ENCODE assay signal across 12 cellular contexts in genomic region chr11:125166903-125167291, GRCh38. TPM values are rescaled to one million over a fixed set of nuclear protein-coding genes. Genes with fewer than 3 reads are reported as not detected.
DNase-seq lines count a peak whose midpoint lies in the region; FAIRE-seq and TF ChIP-seq lines count a peak whose summit lies in the region.
"Had no signal": no experiment of that assay in that cellular context is flagged by ENCODE, and none has a peak within 500 bp of the region (broad histone marks: within the 10 kb centered on the region; RNA-seq: fewer than 3 reads in every experiment).

No MANE protein-coding gene starts in this region.

- TF ChIP-seq CTCF in D721Med (IDR thresholded peaks at IDR 0.05; ENCODE audit: insufficient read depth, missing control alignments): no peak

- H3K27me3 ChIP-seq in SJCRH30: no peaks in the 10 kb centered on the region
- H3K27me3 ChIP-seq in ectodermal cell (ENCODE audit: control insufficient read depth, insufficient read depth, low read length, poor library complexity, severe bottlenecking): no peaks in the 10 kb centered on the region
- H3K27me3 ChIP-seq in mucosa of stomach (ENCODE audit: control insufficient read depth, insufficient read depth, low read length): peaks cover 51% of the 10 kb centered on the region

- H3K4me1 ChIP-seq in SJCRH30 (peaks cover 39% of the 10 kb centered on the region), ectodermal cell (ENCODE audit: control insufficient read depth, insufficient read depth, low read length) (peaks cover 57% of the 10 kb centered on the region), mucosa of stomach (ENCODE audit: control insufficient read depth, insufficient read depth, low read length) (peaks cover 11% of the 10 kb centered on the region)

- DNase-seq in SJCRH30 (no peak), H4 (ENCODE audit: low spot score) (no peak), RCC 7860 (ENCODE audit: low spot score) (no peak), D721Med (ENCODE audit: insufficient read length, low spot score) (no peak), NCI-H146 (lab: John Stamatoyannopoulos, UW) (no peak)
- DNase-seq: DMS79 treated with DMSO at 0.1 percent for 48 hours, NCI-H2171 treated with DMSO at 0.1 percent for 48 hours had no signal

- no peaks in the 10 kb centered on the region for H3K36me3 ChIP-seq in SJCRH30
- H3K36me3 ChIP-seq in ectodermal cell (ENCODE audit: control insufficient read depth, insufficient read depth, low read length): no peaks in the 10 kb centered on the region
- H3K36me3 ChIP-seq in mucosa of stomach (ENCODE audit: control insufficient read depth, insufficient read depth, low read length): no peaks in the 10 kb centered on the region

- H3K9ac ChIP-seq in mucosa of stomach (ENCODE audit: low read length): peak overlapping the region; percentile 58

- H3K27ac ChIP-seq in SJCRH30: peak overlapping the region; percentile 74
- peak overlapping the region; percentile 61 for H3K27ac ChIP-seq in ectodermal cell (ENCODE audit: insufficient read depth, low read depth, low read length, poor library complexity, severe bottlenecking)
- peak overlapping the region; percentile 61 for H3K27ac ChIP-seq in temporal lobe (ENCODE audit: low read depth, low read length)

- WGBS in ectodermal cell, 2 experiments: 1% methylated on average over 9 of the region's 10 CpGs

- H3K9me3 ChIP-seq in SJCRH30 (replicated peaks): no peaks in the 10 kb centered on the region
- no peaks in the 10 kb centered on the region for H3K9me3 ChIP-seq in ectodermal cell (ENCODE audit: control insufficient read depth, low read length)
- H3K9me3 ChIP-seq in mucosa of stomach (ENCODE audit: control insufficient read depth, low read length): no peaks in the 10 kb centered on the region

- no peak for FAIRE-seq in RCC 7860 (lab: Jason Lieb, UNC)
- FAIRE-seq in D721Med (lab: Jason Lieb, UNC): no peak
- FAIRE-seq: islet of Langerhans had no signal

- H3K4me3 ChIP-seq in SJCRH30: peak overlapping the region; percentile 95
- H3K4me3 ChIP-seq in ectodermal cell (ENCODE audit: insufficient read depth, low read depth, low read length): peak overlapping the region; percentile 84
- peak overlapping the region; percentile 56 for H3K4me3 ChIP-seq in mucosa of stomach (ENCODE audit: low read length)

RNA-seq across cellular contexts. Expression of gene PKNOX2, which starts 2.3 kb away (rescaled TPM):
- total RNA-seq in SJCRH30 (2014; rRNA removed; shearing (Covaris generic)): 13.1 and 15.1 TPM in 2 replicates
- 44.3 TPM for polyA plus RNA-seq in ectodermal cell (2013, experiment 1 of 4)
- polyA plus RNA-seq in ectodermal cell (2013, experiment 2 of 4): 55.2 TPM
- 31.6 TPM for polyA plus RNA-seq in ectodermal cell (2013, experiment 3 of 4)
- polyA plus RNA-seq in ectodermal cell (2013, experiment 4 of 4): 38.2 TPM
- 5.4 TPM for total RNA-seq in temporal lobe
- 0.04 and 0.10 TPM in 2 replicates for total RNA-seq in H4 (2014; rRNA removed; shearing (Covaris generic))
- total RNA-seq: activated CD8-positive, alpha-beta memory T cell treated with anti-CD3 and anti-CD28 coated beads for 36 hours had no signal

RNA-seq across cellular contexts. Expression of gene TMEM218, which starts 55.5 kb away (rescaled TPM):
- total RNA-seq in SJCRH30 (2014; rRNA removed; shearing (Covaris generic)): 19.1 and 22.0 TPM in 2 replicates
- 49.5 TPM for polyA plus RNA-seq in ectodermal cell (2013, experiment 1 of 4)
- polyA plus RNA-seq in ectodermal cell (2013, experiment 2 of 4): 53.5 TPM
- polyA plus RNA-seq in ectodermal cell (2013, experiment 3 of 4): 50.4 TPM
- 59.1 TPM for polyA plus RNA-seq in ectodermal cell (2013, experiment 4 of 4)
- 19.9 TPM for total RNA-seq in temporal lobe
- 34.3 and 38.1 TPM in 2 replicates for total RNA-seq in H4 (2014; rRNA removed; shearing (Covaris generic))
